In genomic region chr11:61701298-61701993, GRCh38 we compare ENCODE assay signal across 8 cellular contexts. TPM values are rescaled to one million over a fixed set of nuclear protein-coding genes. Genes with fewer than 3 reads are reported as not detected.
A peak's percentile ranks its signal among the peaks of the same experiment; 100 is the strongest.
DNase-seq lines count a peak whose midpoint lies in the region; ATAC-seq, FAIRE-seq and TF ChIP-seq lines count a peak whose summit lies in the region.

No MANE protein-coding gene starts in this region.

- H3K4me1 Mint-ChIP-seq in type B pancreatic cell (ENCODE audit: unreplicated experiment) = peaks cover 16% of the 10 kb centered on the region

- in situ Hi-C loops in Panc1 (cut with HindIII; ENCODE audit: low pct_unique_long_range_greater_than_20kb, low sequenced_read_pairs) = no loop called here

- TF ChIP-seq EP300 in A549 (IDR thresholded peaks at IDR 0.05) (no peak), gastroesophageal sphincter (IDR thresholded peaks at IDR 0.05) (no peak)

- CTCF ChIA-PET in A549 (lab: Yijun Ruan, JAX) = interaction anchor here (1.6 to 2.0 kb wide), 4 partner anchors 12 to 32 kb away, joined by 4 to 8 read pairs (median 6); no protein-coding TSS in a partner anchor
- CTCF ChIA-PET in Panc1 (lab: Charles Lee) = no interaction called here

- ATAC-seq in A549 (peak; percentile 55 to 80), Panc1 (peak; percentile 65), gastroesophageal sphincter (no peak), GM21381 (IDR thresholded peaks at IDR 0.05; ENCODE audit: unreplicated experiment) (no peak), GM18867 (IDR thresholded peaks at IDR 0.05; ENCODE audit: unreplicated experiment) (no peak)

- TF ChIP-seq CTCF in A549 (IDR thresholded peaks at IDR 0.05) (peak; percentile 25; the same call in 2 of the 3 replicates), Panc1 (IDR thresholded peaks at IDR 0.05) (no peak; the same call in 1 of the 2 replicates), gastroesophageal sphincter (IDR thresholded peaks at IDR 0.05) (peak in 2 of 4 experiments; percentile 13 to 51), type B pancreatic cell (conservative IDR thresholded peaks at IDR 0.05) (peak; percentile 67)

- peaks cover 55% of the 10 kb centered on the region for H3K4me1 ChIP-seq in A549
- peaks cover 50% of the 10 kb centered on the region for H3K4me1 ChIP-seq in Panc1 (ENCODE audit: control insufficient read depth, insufficient read depth, low read length)
- peaks cover 0 to 56% (median 41%) of the 10 kb centered on the region in 3 donors for H3K4me1 ChIP-seq in gastroesophageal sphincter

- H3K36me3 ChIP-seq in H7 (replicated peaks; ENCODE audit: control insufficient read depth, insufficient read depth, low read length) (no peaks in the 10 kb centered on the region), Panc1 (ENCODE audit: control insufficient read depth, insufficient read depth, low read length) (no peaks in the 10 kb centered on the region), gastroesophageal sphincter (no peaks in the 10 kb centered on the region)

- H3K9me3 Mint-ChIP-seq in type B pancreatic cell = no peaks in the 10 kb centered on the region

- H3K4me3 Mint-ChIP-seq in type B pancreatic cell = no peak overlapping the region

- DNase-seq in A549 (ENCODE audit: low read depth in 1 of 2, low spot score in 1 of 2) = peak in 1 of 2 experiments; percentile 66
- DNase-seq in H7 = peak; percentile 89
- DNase-seq in Panc1 (ENCODE audit: low read depth, low spot score) = no peak
- DNase-seq in type B pancreatic cell (ENCODE audit: extremely low spot score, unreplicated experiment) = no peak
- no peak for DNase-seq in effector CD4-positive, alpha-beta T cell

- H3K27me3 ChIP-seq in H7 (ENCODE audit: control insufficient read depth, insufficient read depth, low read length) = no peaks in the 10 kb centered on the region
- H3K27me3 ChIP-seq in Panc1 (ENCODE audit: control insufficient read depth, insufficient read depth, low read length) = no peaks in the 10 kb centered on the region
- H3K27me3 ChIP-seq in gastroesophageal sphincter = no peaks in the 10 kb centered on the region

- H3K27me3 Mint-ChIP-seq in type B pancreatic cell = no peaks in the 10 kb centered on the region

- intact Hi-C loops in Panc1 (cut with micrococcal nuclease; ENCODE audit: unreplicated experiment) = no loop called here

- TF ChIP-seq POLR2A in A549 (IDR thresholded peaks at IDR 0.05; ENCODE audit: low read length) (no peak), gastroesophageal sphincter (IDR thresholded peaks at IDR 0.05) (no peak)

- H3K27ac ChIP-seq in A549 = peak overlapping the region; percentile 75 to 88
- H3K27ac ChIP-seq in Panc1 (ENCODE audit: low read length) = peak overlapping the region; percentile 44
- H3K27ac ChIP-seq in gastroesophageal sphincter = peak overlapping the region in 3 of 4 donors; percentile 80 to 91 (median 88)

- H3K36me3 Mint-ChIP-seq in type B pancreatic cell = no peaks in the 10 kb centered on the region

- H3K9me3 ChIP-seq in A549 = no peaks in the 10 kb centered on the region
- no peaks in the 10 kb centered on the region for H3K9me3 ChIP-seq in Panc1 (ENCODE audit: control insufficient read depth, insufficient read depth, low read depth, low read length)
- H3K9me3 ChIP-seq in gastroesophageal sphincter = no peaks in the 10 kb centered on the region

- WGBS in A549 (ENCODE audit: missing lambda C conversion rate) = 49% methylated on average over 16 of the region's 16 CpGs
- WGBS in gastroesophageal sphincter (ENCODE audit: low coverage in 1 of 2), 2 donors = 90 to 91% methylated on average over 1 to 2 of the region's 16 CpGs

- no peak for FAIRE-seq in A549 (lab: Jason Lieb, UNC)

- H3K27ac Mint-ChIP-seq in type B pancreatic cell = peak overlapping the region; percentile 26

- peak; percentile 16 to 53; a peak in 2 of 5 replicates for TF ChIP-seq RAD21 in A549 (conservative IDR thresholded peaks at IDR 0.05 in 1 of 2, IDR thresholded peaks at IDR 0.05 in 1 of 2)

- POLR2A ChIA-PET in A549 (lab: Yijun Ruan, JAX) (interaction anchor here (0.7 kb wide), 1 partner anchor 341 kb away, joined by 3 read pairs; no protein-coding TSS in a partner anchor), Panc1 (lab: Charles Lee) (interaction anchor here (0.6 kb wide), 1 partner anchor 217 kb away, joined by 3 read pairs; no protein-coding TSS in a partner anchor)

- BruUV-seq in Panc1 (replicated peaks; lab: Mats Ljungman, UMichigan) = no TSS peak

- H3K4me3 ChIP-seq in A549 (no peak overlapping the region), H7 (ENCODE audit: insufficient read depth, low read depth, low read length) (no peak overlapping the region), Panc1 (ENCODE audit: low read depth in 2 of 2, low read length in 2 of 2) (no peak overlapping the region), gastroesophageal sphincter (no peak overlapping the region)

- H3K4me2 ChIP-seq in A549 = peak overlapping the region; percentile 69

TF ChIP-seq in A549, 52 proteins besides CTCF, POLR2A, EP300 and RAD21:
- TF ChIP-seq CBX8 (IDR thresholded peaks at IDR 0.05) (no peak), GATA3 (IDR thresholded peaks at IDR 0.05; ENCODE audit: borderline replicate concordance) (no peak), HDAC2 (IDR thresholded peaks at IDR 0.05) (no peak), HES2 (IDR thresholded peaks at IDR 0.05) (no peak), MAX (IDR thresholded peaks at IDR 0.05) (0 out of 2 replicates have a peak, but pooled peaks have one; percentile 29), CHD2 (IDR thresholded peaks at IDR 0.05; ENCODE audit: low read length, partially characterized antibody) (no peak)

RNA-seq across cellular contexts. Expression of gene DAGLA, which starts 21.3 kb away (rescaled TPM):
- polyA plus RNA-seq in A549 (2011; rRNA removed) (0.93 and 1.2 TPM in 2 replicates), A549 (2017; fragmentation: RNase III; extraction: RNeasy Plus Mini Kit Qiagen cat#74134 plus additional on column Dnase treatment) (2.2 to 2.5 TPM (median 2.5 TPM) in 3 replicates)
- 2.3 and 3.7 TPM in 2 replicates for polyA plus RNA-seq in A549 (2012; cell fraction: cytosol; rRNA removed)
- 6.3 and 8.7 TPM in 2 replicates for polyA plus RNA-seq in A549 (2012; cell fraction: nucleus; rRNA removed)
- 2.0 and 2.3 TPM in 2 replicates for polyA minus RNA-seq in A549 (2011; rRNA and poly(A)+ RNA removed)
- total RNA-seq in H7 (2014; rRNA removed; shearing (Covaris generic)) = 3.7 and 4.8 TPM in 2 replicates
- total RNA-seq in Panc1 (2021; ENCODE audit: unreplicated experiment) (6.4 TPM), gastroesophageal sphincter (1 to 10 TPM; 1.5 to 5.6 (median 3.4) TPM), type B pancreatic cell (ENCODE audit: low replicate concordance) (5.5 and 7.8 TPM in 2 replicates)
- 5.6 TPM for polyA plus RNA-seq in Panc1 (2012; ENCODE audit: insufficient read length)

RNA-seq across cellular contexts. Expression of gene MYRF, which starts 51.0 kb away (rescaled TPM):
- polyA plus RNA-seq in A549 (2011; rRNA removed) (14.7 and 28.4 TPM in 2 replicates), A549 (2017; fragmentation: RNase III; extraction: RNeasy Plus Mini Kit Qiagen cat#74134 plus additional on column Dnase treatment) (19.2 to 22.3 TPM (median 21.2 TPM) in 3 replicates)
- polyA plus RNA-seq in A549 (2012; cell fraction: cytosol; rRNA removed) = 12.7 and 17.2 TPM in 2 replicates
- 56.5 and 67.6 TPM in 2 replicates for polyA plus RNA-seq in A549 (2012; cell fraction: nucleus; rRNA removed)
- polyA minus RNA-seq in A549 (2011; rRNA and poly(A)+ RNA removed) = 28.0 and 33.1 TPM in 2 replicates
- 3.6 and 4.2 TPM in 2 replicates for total RNA-seq in H7 (2014; rRNA removed; shearing (Covaris generic))
- total RNA-seq in Panc1 (2021; ENCODE audit: unreplicated experiment) (2.8 TPM), gastroesophageal sphincter (under 1 TPM; 0.10 to 0.78 (median 0.19) TPM), type B pancreatic cell (ENCODE audit: low replicate concordance) (29.6 and 62.1 TPM in 2 replicates)
- 3.7 TPM for polyA plus RNA-seq in Panc1 (2012; ENCODE audit: insufficient read length)

Comparison
In these comparisons a context has a peak if more than half of its experiments do, and no peak if none do; other contexts are left out.
1. ATAC-seq: peak in A549 (2 of 2) and Panc1 (single experiment); none in gastroesophageal sphincter (single experiment), GM21381 (single experiment) and GM18867 (single experiment).
2. Peak in every context shown above with its lines, with median percentiles within 50 percentile points of each other: H3K27ac ChIP-seq.